Comparison of ENCODE assay signal across 9 cellular contexts in the genomic region with DNA sequence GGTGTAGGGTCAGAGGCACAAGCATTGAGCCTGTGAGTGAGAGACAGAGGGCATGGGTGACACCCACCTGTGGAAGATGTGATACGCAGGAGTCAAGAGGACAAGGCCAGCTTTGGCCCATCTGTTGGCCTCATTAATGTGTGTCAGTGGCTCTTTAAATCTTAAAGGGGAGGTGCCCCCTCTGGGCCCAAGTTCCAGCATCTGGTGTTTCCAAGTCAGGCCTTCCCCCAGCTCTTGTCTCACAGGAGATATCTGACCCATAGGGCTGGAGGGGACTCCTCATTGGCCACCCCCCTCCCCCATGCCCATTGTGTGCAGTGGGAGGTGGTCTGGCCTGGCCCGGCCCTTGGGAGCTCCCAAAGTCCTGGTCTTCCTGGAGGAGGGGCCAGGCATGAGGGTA. TPM values are rescaled to one million over a fixed set of nuclear protein-coding genes. Genes with fewer than 3 reads are reported as not detected.
DNase-seq lines count a peak whose midpoint lies in the region; ATAC-seq and TF ChIP-seq lines count a peak whose summit lies in the region.
"Had no signal": no experiment of that assay in that cellular context is flagged by ENCODE, and none has a peak within 500 bp of the region (broad histone marks: within the 10 kb centered on the region; RNA-seq: fewer than 3 reads in every experiment).

No MANE protein-coding gene starts in this region.

- POLR2A ChIA-PET in WTC11 (lab: Charles Lee): interaction anchor here (1.2 to 1.7 kb wide), 4 partner anchors 11 to 26 kb away, joined by 3 to 6 read pairs (median 4); partner anchors contain the start of genes EHBP1L1, FAM89B and ZNRD2

- no peak for TF ChIP-seq POLR2A in spleen (IDR thresholded peaks at IDR 0.05)

- H2BK12ac ChIP-seq in H9 (ENCODE audit: insufficient read length, low read depth, low read length): no peak overlapping the region

- H3K36me3 Mint-ChIP-seq in H9 (ENCODE audit: insufficient read depth in 1 of 3, low read depth in 3 of 3) (peaks cover 0 to 4% (median 3%) of the 10 kb centered on the region in 3 experiments; a peak in 3 of 7 replicates), WTC11 (no peaks in the 10 kb centered on the region)
- H3K36me3 Mint-ChIP-seq: activated naive CD4-positive, alpha-beta T cell treated with anti-CD3 and anti-CD28 coated beads, Interleukin-2, amount 50 U/mL, for 24 hours had no signal

- H3K36me3 ChIP-seq in cardiac muscle cell: no peaks in the 10 kb centered on the region
- peaks cover 3 to 92% (median 65%) of the 10 kb centered on the region in 6 donors for H3K36me3 ChIP-seq in spleen

- H4K91ac ChIP-seq in H9 (ENCODE audit: insufficient read length, low read depth, low read length): no peak overlapping the region

- peak; percentile 67 for DNase-seq in H9
- DNase-seq in WTC11 (ENCODE audit: low spot score): peak; percentile 55
- DNase-seq in cardiac muscle cell (ENCODE audit: low read depth in 1 of 2, low spot score in 1 of 2): peak; percentile 67 to 88
- no peak for DNase-seq in spleen
- DNase-seq in NAMALWA (ENCODE audit: low spot score): no peak
- no peak for DNase-seq in NCI-H2107 treated with DMSO at 0.1 percent for 48 hours (lab: John Stamatoyannopoulos, UW; ENCODE audit: unreplicated experiment)
- DNase-seq in DMS79 (lab: John Stamatoyannopoulos, UW): no peak

- H2BK20ac ChIP-seq in H9 (ENCODE audit: low read depth, low read length, poor library complexity, severe bottlenecking): no peak overlapping the region

- H3K4me1 Mint-ChIP-seq in H9 (peaks cover 3 to 33% of the 10 kb centered on the region in 2 experiments), WTC11 (peaks cover 30% of the 10 kb centered on the region)

- no peaks in the 10 kb centered on the region; the same call in 1 of the 2 replicates for H3K27me3 ChIP-seq in H9 (ENCODE audit: insufficient read depth, low read length)
- peaks cover 41% of the 10 kb centered on the region for H3K27me3 ChIP-seq in cardiac muscle cell
- no peaks in the 10 kb centered on the region for H3K27me3 ChIP-seq in spleen (replicated peaks in 1 of 7)

- H3T11ph ChIP-seq in H9 (ENCODE audit: low read length): no peak overlapping the region

- H3K79me1 ChIP-seq in H9 (ENCODE audit: insufficient read depth, low read depth, low read length, poor library complexity, severe bottlenecking): no peaks in the 10 kb centered on the region

- H3K9me3 Mint-ChIP-seq in H9 (no peaks in the 10 kb centered on the region), WTC11 (no peaks in the 10 kb centered on the region)
- H3K9me3 Mint-ChIP-seq: activated naive CD4-positive, alpha-beta T cell treated with anti-CD3 and anti-CD28 coated beads, Interleukin-2, amount 50 U/mL, for 24 hours had no signal

- H3K27me3 Mint-ChIP-seq in H9 (ENCODE audit: low read depth) (peaks cover 21% of the 10 kb centered on the region), WTC11 (ENCODE audit: low read depth) (peaks cover 82% of the 10 kb centered on the region)
- H3K27me3 Mint-ChIP-seq: activated naive CD4-positive, alpha-beta T cell treated with anti-CD3 and anti-CD28 coated beads, Interleukin-2, amount 50 U/mL, for 24 hours had no signal

- no peak overlapping the region for H3K56ac ChIP-seq in H9 (ENCODE audit: insufficient read length, low read depth, low read length)

- no peak overlapping the region for H2AK5ac ChIP-seq in H9 (ENCODE audit: insufficient read length, low read length)

- H3K4me2 ChIP-seq in H9 (ENCODE audit: insufficient read depth, insufficient read length, low read length): no peak overlapping the region

- intact Hi-C loops in spleen (cut with DNase I; ENCODE audit: low total_unique reads): loop anchor here (5.0 kb wide), 1 partner anchor 44 kb away; no protein-coding TSS in a partner anchor

- no peak overlapping the region for H4K8ac ChIP-seq in H9 (replicated peaks; ENCODE audit: insufficient read length, low read depth, low read length)

- no peak overlapping the region for H2BK5ac ChIP-seq in H9 (ENCODE audit: insufficient read length, low read length)

- H3K4me3 ChIP-seq in cardiac muscle cell (no peak overlapping the region), spleen (peak overlapping the region in 3 of 8 donors; percentile 2 to 35 (median 5))

- no CpG with 5 or more reads among the region's 2 CpGs for WGBS in H9 (ENCODE audit: extremely low coverage, insufficient read length, low lambda C conversion rate)
- 50 to 68% (median 58%) methylated on average over 1 to 2 of the region's 2 CpGs for WGBS in spleen, 5 donors

- no peaks in the 10 kb centered on the region for H3K4me1 ChIP-seq in H9 (ENCODE audit: insufficient read depth, low read length)
- peaks cover 17% of the 10 kb centered on the region for H3K4me1 ChIP-seq in cardiac muscle cell (ENCODE audit: low read depth)
- H3K4me1 ChIP-seq in spleen: peaks cover 48 to 97% (median 68%) of the 10 kb centered on the region in 6 donors

- CTCF ChIA-PET in WTC11 (lab: Charles Lee): interaction anchor here (0.7 to 13.8 kb wide), 11 partner anchors 7 to 51 kb away, joined by 3 to 311 read pairs (median 6); partner anchors contain the start of genes FAM89B, MAP3K11, PCNX3 and SIPA1

- H3K14ac ChIP-seq in H9 (ENCODE audit: insufficient read depth, low read length): no peak overlapping the region

- no peaks in the 10 kb centered on the region for H3K9me3 ChIP-seq in H9 (ENCODE audit: control insufficient read depth, low read depth, low read length)
- H3K9me3 ChIP-seq in cardiac muscle cell (ENCODE audit: low read depth): no peaks in the 10 kb centered on the region
- no peaks in the 10 kb centered on the region for H3K9me3 ChIP-seq in spleen

- H3K9ac ChIP-seq in H9 (ENCODE audit: extremely low read depth, insufficient read length, low read length): no peak overlapping the region

- no peaks in the 10 kb centered on the region for H3K23me2 ChIP-seq in H9 (ENCODE audit: insufficient read length, low read depth, low read length, poor library complexity, severe bottlenecking)

- H3K27ac ChIP-seq in H9 (ENCODE audit: insufficient read length, low read depth, low read length) (no peak overlapping the region), cardiac muscle cell (peak overlapping the region; percentile 31), spleen (peak overlapping the region; percentile 65 to 92 (median 82))

- no peak overlapping the region for H2BK120ac ChIP-seq in H9 (ENCODE audit: low read depth, low read length, poor library complexity, severe bottlenecking)

- H3K23ac ChIP-seq in H9 (ENCODE audit: insufficient read length, low read depth, low read length): no peak overlapping the region

- H3K18ac ChIP-seq in H9 (ENCODE audit: insufficient read length, low read depth, low read length): no peak overlapping the region

- no peak overlapping the region for H3K4ac ChIP-seq in H9 (ENCODE audit: low read depth, low read length)

- ATAC-seq in WTC11 (peak; percentile 55), HG03565 (IDR thresholded peaks at IDR 0.05; ENCODE audit: unreplicated experiment) (no peak)

- no peaks in the 10 kb centered on the region for H3K79me2 ChIP-seq in H9 (ENCODE audit: insufficient read depth, low read length)

- H4K5ac ChIP-seq in H9 (ENCODE audit: insufficient read length, low read depth, low read length): no peak overlapping the region

- H4K20me1 ChIP-seq in H9 (ENCODE audit: control insufficient read depth, insufficient read depth, insufficient read length): no peaks in the 10 kb centered on the region

- no peak overlapping the region for H2BK15ac ChIP-seq in H9 (ENCODE audit: low read depth, low read length)

- no peak overlapping the region for H2AFZ ChIP-seq in H9 (ENCODE audit: low read length)

- H3K27ac Mint-ChIP-seq in H9 (0 out of 7 replicates have a peak overlapping the region, but pooled peaks of 1 of the 3 experiments have one; percentile 57), WTC11 (no peak overlapping the region; the same call in 1 of the 2 replicates)
- H3K27ac Mint-ChIP-seq: activated naive CD4-positive, alpha-beta T cell treated with anti-CD3 and anti-CD28 coated beads, Interleukin-2, amount 50 U/mL, for 24 hours had no signal

- H3K4me3 Mint-ChIP-seq in H9 (peak overlapping the region in 1 of 2 experiments; percentile 34; a peak in 1 of 5 replicates), WTC11 (no peak overlapping the region)
- H3K4me3 Mint-ChIP-seq: activated naive CD4-positive, alpha-beta T cell treated with anti-CD3 and anti-CD28 coated beads, Interleukin-2, amount 50 U/mL, for 24 hours had no signal

- no peak for TF ChIP-seq CTCF in H9 (conservative IDR thresholded peaks at IDR 0.05)
- TF ChIP-seq CTCF in WTC11 (IDR thresholded peaks at IDR 0.05): no peak
- no peak for TF ChIP-seq CTCF in cardiac muscle cell (IDR thresholded peaks at IDR 0.05; ENCODE audit: low read depth, low read length)
- TF ChIP-seq CTCF in spleen (IDR thresholded peaks at IDR 0.05 in 8 of 11, conservative IDR thresholded peaks at IDR 0.05 in 3 of 11): no peak

RNA-seq across cellular contexts. Expression of gene KCNK7, which starts 8.9 kb away (rescaled TPM):
- 1.8 and 2.8 TPM in 2 replicates for total RNA-seq in H9 (2021)
- 1.4 to 2.1 TPM (median 2.0 TPM) in 3 replicates for total RNA-seq in WTC11 (2021)
- total RNA-seq in cardiac muscle cell: 0.25 TPM in 1 of 2 replicates, not detected in the other
- not detected in 2 replicates for polyA plus RNA-seq in cardiac muscle cell
- 1 to 10 TPM in 4 of 7 donors, under 1 TPM in 3; 0.63 to 3.2 (median 1.1) TPM for total RNA-seq in spleen
- 1 to 10 TPM; 1.9 to 6.2 (median 2.9) TPM for polyA plus RNA-seq in spleen

RNA-seq across cellular contexts. Expression of gene EHBP1L1, which starts 10.8 kb away (rescaled TPM):
- total RNA-seq in H9 (2021) (13.8 and 14.5 TPM in 2 replicates), WTC11 (2021) (11.8 to 13.7 TPM (median 12.6 TPM) in 3 replicates), cardiac muscle cell (14.9 and 50.5 TPM in 2 replicates), spleen (100 to 1,000 TPM; 151 to 365 (median 242) TPM)
- polyA plus RNA-seq in cardiac muscle cell (14.2 and 30.0 TPM in 2 replicates), spleen (100 to 1,000 TPM in 2 of 3 donors, 10 to 100 TPM in 1; 44.3 to 174 (median 116) TPM)

RNA-seq across cellular contexts. Expression of gene FAM89B, which starts 14.3 kb away (rescaled TPM):
- total RNA-seq in H9 (2021) (20.0 and 21.7 TPM in 2 replicates), WTC11 (2021) (13.3 to 17.5 TPM (median 16.7 TPM) in 3 replicates), cardiac muscle cell (42.9 and 71.8 TPM in 2 replicates), spleen (10 to 100 TPM; 34.5 to 59.0 (median 48.4) TPM)
- polyA plus RNA-seq in cardiac muscle cell (96.0 and 132 TPM in 2 replicates), spleen (10 to 100 TPM; 43.0 to 66.1 (median 50.1) TPM)

RNA-seq across cellular contexts. Expression of gene ZNRD2, which starts 16.4 kb away (rescaled TPM):
- total RNA-seq in H9 (2021) (43.7 and 45.8 TPM in 2 replicates), WTC11 (2021) (54.8 to 70.9 TPM (median 55.7 TPM) in 3 replicates), cardiac muscle cell (56.6 and 57.4 TPM in 2 replicates), spleen (10 to 100 TPM; 20.9 to 68.8 (median 34.4) TPM)
- polyA plus RNA-seq in cardiac muscle cell (55.7 and 70.5 TPM in 2 replicates), spleen (10 to 100 TPM; 32.6 to 49.5 (median 42.5) TPM)

RNA-seq across cellular contexts. Expression of gene MAP3K11, which starts 27.3 kb away (rescaled TPM):
- total RNA-seq in H9 (2021) (57.9 and 61.1 TPM in 2 replicates), WTC11 (2021) (46.1 to 56.1 TPM (median 52.8 TPM) in 3 replicates), cardiac muscle cell (44.8 and 63.1 TPM in 2 replicates), spleen (100 to 1,000 TPM in 3 of 7 donors, 10 to 100 TPM in 4; 93.5 to 158 (median 99.9) TPM)
- polyA plus RNA-seq in cardiac muscle cell (25.9 and 31.2 TPM in 2 replicates), spleen (100 to 1,000 TPM in 1 of 3 donors, 10 to 100 TPM in 2; 29.4 to 109 (median 97.7) TPM)

Comparison
In these comparisons a context has a peak if more than half of its experiments do, and no peak if none do; other contexts are left out.
1. DNase-seq: peak in H9 (single experiment), WTC11 (single experiment) and cardiac muscle cell (2 of 2); none in spleen (single experiment), NAMALWA (single experiment), NCI-H2107 treated with DMSO at 0.1 percent for 48 hours (single experiment) and DMS79 (single experiment).